Comparison of ENCODE assay signal across 16 cellular contexts in genomic region chr12:52055781-52056711, GRCh38. TPM values are rescaled to one million over a fixed set of nuclear protein-coding genes. Genes with fewer than 3 reads are reported as not detected.
DNase-seq lines count a peak whose midpoint lies in the region; ATAC-seq and TF ChIP-seq lines count a peak whose summit lies in the region.
"Had no signal": no experiment of that assay in that cellular context is flagged by ENCODE, and none has a peak within 500 bp of the region (broad histone marks: within the 10 kb centered on the region; RNA-seq: fewer than 3 reads in every experiment).

No MANE protein-coding gene starts in this region.

- TF ChIP-seq POLR2A in vagina (IDR thresholded peaks at IDR 0.05), result no peak

- ATAC-seq in GM18861 (IDR thresholded peaks at IDR 0.05; ENCODE audit: unreplicated experiment), result no peak

- H3K4me3 ChIP-seq in fibroblast of pulmonary artery (replicated peaks; ENCODE audit: low read depth, low read length), result no peak overlapping the region
- H3K4me3 ChIP-seq in vagina, result no peak overlapping the region
- H3K4me3 ChIP-seq: SJCRH30 had no signal

- H3K9me3 ChIP-seq in vagina, result no peaks in the 10 kb centered on the region
- H3K9me3 ChIP-seq: SJCRH30 had no signal

- no peaks in the 10 kb centered on the region for H3K27me3 ChIP-seq in vagina
- H3K27me3 ChIP-seq: SJCRH30 had no signal

- peak; percentile 35 for DNase-seq in stimulated activated CD8-positive, alpha-beta memory T cell treated with anti-CD3 and anti-CD28 coated beads, Interleukin-12 subunit alpha, Interleukin-12 subunit beta, amount 100 ng/mL, for 1 hour (ENCODE audit: low read depth)
- no peak for DNase-seq in stimulated activated CD8-positive, alpha-beta memory T cell treated with anti-CD3 and anti-CD28 coated beads, Interleukin-4, amount 100 ng/mL, for 48 hours
- DNase-seq in fibroblast of pulmonary artery (ENCODE audit: low read depth) (peak; percentile 58), posterior cingulate gyrus (peak in 7 of 10 donors; percentile 60 to 94 (median 70)), vagina (ENCODE audit: extremely low spot score in 2 of 2) (no peak), NCI-H1436 (lab: John Stamatoyannopoulos, UW) (no peak)
- no peak for DNase-seq in activated effector memory CD4-positive, alpha-beta T cell treated with Interleukin-2 at 50 U/mL for 16 hours
- DNase-seq: AML-193, endodermal cell, kidney glomerular epithelial cell, NCI-H1092 treated with DMSO at 0.1 percent for 48 hours, NCI-H226, SJCRH30 had no signal

- H3K4me1 ChIP-seq in vagina, result peaks cover 14% of the 10 kb centered on the region

- TF ChIP-seq CTCF in fibroblast of pulmonary artery (IDR thresholded peaks at IDR 0.05; ENCODE audit: low read length, missing control alignments) (no peak), vagina (IDR thresholded peaks at IDR 0.05) (no peak)

- peak overlapping the region; percentile 49 for H3K27ac ChIP-seq in vagina
- H3K27ac ChIP-seq: SJCRH30 had no signal

- peaks cover 0 to 27% of the 10 kb centered on the region in 2 donors for H3K36me3 ChIP-seq in vagina

- intact Hi-C loops in posterior cingulate gyrus (cut with DNase I) (no loop called here), vagina (cut with DNase I) (no loop called here)

RNA-seq across cellular contexts. Expression of gene NR4A1, which starts 4.8 kb away (rescaled TPM):
- 465 TPM for total RNA-seq in vagina

RNA-seq across cellular contexts. Expression of gene ATG101, which starts 13.7 kb away (rescaled TPM):
- 27.7 TPM for total RNA-seq in vagina

RNA-seq across cellular contexts. Expression of gene SMIM41, which starts 23.5 kb away (rescaled TPM):
- 1.5 TPM for total RNA-seq in vagina
- total RNA-seq: endodermal cell, myocyte, SJCRH30 had no signal

RNA-seq across cellular contexts. Expression of gene TAMALIN, which starts 49.3 kb away (rescaled TPM):
- total RNA-seq in vagina, result 47.1 TPM
- total RNA-seq: bronchial epithelial cell had no signal

Comparison
In these comparisons a context has a peak if more than half of its experiments do, and no peak if none do; other contexts are left out.
1. DNase-seq: peak in stimulated activated CD8-positive, alpha-beta memory T cell treated with anti-CD3 and anti-CD28 coated beads, Interleukin-12 subunit alpha, Interleukin-12 subunit beta, amount 100 ng/mL, for 1 hour (single experiment), fibroblast of pulmonary artery (single experiment) and posterior cingulate gyrus (7 of 10); none in stimulated activated CD8-positive, alpha-beta memory T cell treated with anti-CD3 and anti-CD28 coated beads, Interleukin-4, amount 100 ng/mL, for 48 hours (single experiment), vagina (0 of 2), activated effector memory CD4-positive, alpha-beta T cell treated with Interleukin-2 at 50 U/mL for 16 hours (single experiment) and NCI-H1436 (single experiment).